8 cellular contexts compared by ENCODE assay signal in the genomic region with DNA sequence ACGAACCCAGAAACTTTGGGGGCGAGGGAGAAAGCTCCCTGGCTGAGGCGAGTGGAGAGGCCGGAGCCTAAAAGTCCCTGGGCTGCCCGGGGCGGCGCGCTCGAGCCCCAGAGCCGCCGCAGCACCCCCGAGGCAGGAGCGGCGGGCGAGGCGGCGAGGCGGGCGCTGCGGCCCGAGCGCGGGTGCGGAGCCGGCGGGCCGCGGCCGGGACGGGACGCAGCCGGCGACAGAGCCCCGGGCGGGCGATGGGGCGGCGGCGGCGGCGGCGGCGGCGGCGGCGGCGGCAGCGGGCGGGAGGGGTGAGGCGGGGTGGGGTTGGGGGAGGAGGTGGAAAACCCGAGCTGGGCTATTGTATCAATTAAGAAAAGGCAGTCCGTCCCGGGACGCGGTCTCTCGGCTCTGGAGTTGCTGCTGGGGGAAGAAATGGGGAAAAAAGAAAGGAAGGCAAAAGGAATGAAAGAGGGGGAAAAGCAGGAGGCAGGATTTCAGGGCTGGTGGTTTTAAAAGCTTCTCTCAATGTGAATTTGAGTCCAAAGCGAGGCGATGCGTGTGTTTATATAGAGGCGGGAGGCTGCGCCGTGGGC. TPM values are rescaled to one million over a fixed set of nuclear protein-coding genes. Genes with fewer than 3 reads are reported as not detected.
DNase-seq lines count a peak whose midpoint lies in the region; TF ChIP-seq lines count a peak whose summit lies in the region.

No MANE protein-coding gene starts in this region.

- H3K4me1 ChIP-seq in hepatocyte (ENCODE audit: insufficient read depth) (peaks cover 43% of the 10 kb centered on the region), spleen (peaks cover 40 to 70% (median 61%) of the 10 kb centered on the region in 6 donors)

- peaks cover 63% of the 10 kb centered on the region for H3K27me3 ChIP-seq in hepatocyte
- H3K27me3 ChIP-seq in spleen (replicated peaks in 1 of 7) = peaks cover 11 to 90% (median 62%) of the 10 kb centered on the region in 7 donors

- peak overlapping the region; percentile 52 for H3K4me3 ChIP-seq in hepatocyte
- H3K4me3 ChIP-seq in spleen = peak overlapping the region in 7 of 8 donors; percentile 25 to 67 (median 42)

- peaks cover 47% of the 10 kb centered on the region for H3K4me1 Mint-ChIP-seq in activated T-cell treated with anti-CD3 and anti-CD28 coated beads, Interleukin-2, amount 50 U/mL, for 24 hours (ENCODE audit: low read depth)

- H3K4me3 Mint-ChIP-seq in activated T-cell treated with anti-CD3 and anti-CD28 coated beads, Interleukin-2, amount 50 U/mL, for 24 hours = peak overlapping the region; percentile 72

- no peaks in the 10 kb centered on the region for H3K36me3 Mint-ChIP-seq in activated T-cell treated with anti-CD3 and anti-CD28 coated beads, Interleukin-2, amount 50 U/mL, for 24 hours (ENCODE audit: low read depth)

- TF ChIP-seq POLR2A in spleen (IDR thresholded peaks at IDR 0.05) = no peak

- no peaks in the 10 kb centered on the region for H3K9me3 Mint-ChIP-seq in activated T-cell treated with anti-CD3 and anti-CD28 coated beads, Interleukin-2, amount 50 U/mL, for 24 hours

- H3K27ac Mint-ChIP-seq in activated T-cell treated with anti-CD3 and anti-CD28 coated beads, Interleukin-2, amount 50 U/mL, for 24 hours = no peak overlapping the region

- H3K9me2 ChIP-seq in hepatocyte (replicated peaks; ENCODE audit: insufficient read depth) = no peaks in the 10 kb centered on the region

- under 1% methylated on average over 38 of the region's 62 CpGs for WGBS in hepatocyte (ENCODE audit: low lambda C conversion rate, missing lambda C conversion rate)
- 0 to 2% (median 1%) methylated on average over 34 to 62 of the region's 62 CpGs for WGBS in spleen, 5 donors

- H3K27me3 Mint-ChIP-seq in activated T-cell treated with anti-CD3 and anti-CD28 coated beads, Interleukin-2, amount 50 U/mL, for 24 hours = peaks cover 82% of the 10 kb centered on the region

- H4K20me1 ChIP-seq in hepatocyte (ENCODE audit: insufficient read depth, poor library complexity, severe bottlenecking) = no peaks in the 10 kb centered on the region

- no peak for DNase-seq in activated T-cell treated with anti-CD3 and anti-CD28 coated beads, Interleukin-2, amount 50 U/mL, for 24 hours
- DNase-seq in activated T-cell treated with anti-CD3 and anti-CD28 coated beads for 4 hours (no peak), hepatocyte (ENCODE audit: low spot score) (peak; percentile 38), spleen (peak; percentile 70), activated gamma-delta T cell (lab: John Stamatoyannopoulos, UW) (no peak), NCI-H524 treated with DMSO at 0.1 percent for 48 hours (lab: John Stamatoyannopoulos, UW) (no peak), NCI-H1417 (lab: John Stamatoyannopoulos, UW) (no peak)
- DNase-seq in activated CD8-positive, alpha-beta memory T cell treated with anti-CD3 and anti-CD28 coated beads for 24 hours = peak; percentile 59

- H2AFZ ChIP-seq in hepatocyte = no peak overlapping the region

- H3K27ac ChIP-seq in hepatocyte (peak overlapping the region; percentile 73), spleen (no peak overlapping the region)

- H3K4me2 ChIP-seq in hepatocyte = peak overlapping the region; percentile 97

- no peaks in the 10 kb centered on the region for H3K36me3 ChIP-seq in hepatocyte (replicated peaks; ENCODE audit: insufficient read depth, low read depth)
- no peaks in the 10 kb centered on the region for H3K36me3 ChIP-seq in spleen

- TF ChIP-seq CTCF in hepatocyte (IDR thresholded peaks at IDR 0.05; ENCODE audit: poor library complexity) (no peak), spleen (IDR thresholded peaks at IDR 0.05 in 8 of 11, conservative IDR thresholded peaks at IDR 0.05 in 3 of 11) (no peak)

- H3K9me3 ChIP-seq in hepatocyte (ENCODE audit: low read depth) (no peaks in the 10 kb centered on the region), spleen (no peaks in the 10 kb centered on the region)

- intact Hi-C loops in spleen (cut with DNase I; ENCODE audit: low total_unique reads) = no loop called here

- no peaks in the 10 kb centered on the region for H3K79me2 ChIP-seq in hepatocyte

RNA-seq across cellular contexts. Expression of gene CYP26B1, which starts 0.8 kb away (rescaled TPM):
- total RNA-seq in hepatocyte (5.2 and 6.5 TPM in 2 replicates), spleen (10 to 100 TPM in 3 of 7 donors, 1 to 10 TPM in 4; 2.3 to 11.4 (median 6.7) TPM)
- polyA plus RNA-seq in hepatocyte (2.3 and 3.9 TPM in 2 replicates), spleen (1 to 10 TPM in 2 of 3 donors, under 1 TPM in 1; 0.87 to 2.1 (median 1.5) TPM)

Comparison
In these comparisons a context has a peak if more than half of its experiments do, and no peak if none do; other contexts are left out.
1. DNase-seq: peak in activated CD8-positive, alpha-beta memory T cell treated with anti-CD3 and anti-CD28 coated beads for 24 hours (single experiment), hepatocyte (single experiment) and spleen (single experiment); none in activated T-cell treated with anti-CD3 and anti-CD28 coated beads, Interleukin-2, amount 50 U/mL, for 24 hours (single experiment), activated T-cell treated with anti-CD3 and anti-CD28 coated beads for 4 hours (single experiment), activated gamma-delta T cell (single experiment), NCI-H524 treated with DMSO at 0.1 percent for 48 hours (single experiment) and NCI-H1417 (0 of 3).